29 cellular contexts compared by ENCODE assay signal in genomic region chr6:23873161-23873560, GRCh38.
"Had no signal": no experiment of that assay in that cellular context is flagged by ENCODE, and none has a peak within 500 bp of the region (broad histone marks: within the 10 kb centered on the region; RNA-seq: fewer than 3 reads in every experiment).

No MANE protein-coding gene starts in this region.

- H3K4me1 ChIP-seq: adrenal gland, body of pancreas, breast epithelium had no signal

- H3K27me3 ChIP-seq: adrenal gland, body of pancreas, brain microvascular endothelial cell, breast epithelium had no signal

- H3K27ac ChIP-seq: adrenal gland, body of pancreas, brain microvascular endothelial cell, breast epithelium, VCaP had no signal

- H3K36me3 ChIP-seq: adrenal gland, brain microvascular endothelial cell, breast epithelium had no signal

- DNase-seq: activated B cell treated with CpG ODN at 0.5 μM for 24 hours; activated CD4-positive, alpha-beta memory T cell treated with anti-CD3 and anti-CD28 coated beads for 36 hours; activated CD4-positive, alpha-beta T cell treated with anti-CD3 and anti-CD28 coated beads for 4 hours; activated CD4-positive, alpha-beta T cell treated with anti-CD3 and anti-CD28 coated beads, Interleukin-2, amount 10 ng/mL, durations not matched to agents 24 days and 14 days; activated CD4-positive, alpha-beta T cell treated with anti-CD3 and anti-CD28 coated beads, Interleukin-2, amount 50 U/mL, for 1 hour; activated CD4-positive, alpha-beta T cell treated with anti-CD3 and anti-CD28 coated beads, Interleukin-2, amount 50 U/mL, for 4 hours; activated CD4-positive, CD25-positive, alpha-beta regulatory T cell treated with anti-CD3 and anti-CD28 coated beads, Interleukin-2, amount 50 U/mL, for 72 hours; activated CD8-positive, alpha-beta memory T cell treated with anti-CD3 and anti-CD28 coated beads, Interleukin-2, amount 50 U/mL, for 4 hours; activated CD8-positive, alpha-beta T cell treated with anti-CD3 and anti-CD28 coated beads for 36 hours; activated effector memory CD4-positive, alpha-beta T cell treated with anti-CD3 and anti-CD28 coated beads, Interleukin-2, amount 50 U/mL, for 16 hours; activated gamma-delta T cell treated with Interleukin-2 at 50 U/mL for 16 hours; activated naive CD4-positive, alpha-beta T cell; activated naive CD4-positive, alpha-beta T cell treated with anti-CD3 and anti-CD28 coated beads for 36 hours; activated naive CD4-positive, alpha-beta T cell treated with anti-CD3 and anti-CD28 coated beads, Interleukin-2, amount 50 U/mL, for 16 hours; activated naive CD8-positive, alpha-beta T cell treated with anti-CD3 and anti-CD28 coated beads for 36 hours; activated T-cell treated with anti-CD3 and anti-CD28 coated beads for 4 hours; activated T-cell treated with anti-CD3 and anti-CD28 coated beads, Interleukin-2, amount 50 U/mL, for 1 hour; activated T-cell treated with anti-CD3 and anti-CD28 coated beads, Interleukin-2, amount 50 U/mL, for 4 hours; activated T-cell treated with anti-CD3 and anti-CD28 coated beads, Interleukin-2, amount 50 U/mL, for 72 hours; adrenal gland; amniotic stem cell; aorta; body of pancreas; brain microvascular endothelial cell; central memory CD4-positive, alpha-beta T cell; T-cell; T-helper 17 cell had no signal

- H3K4me3 ChIP-seq: adrenal gland, body of pancreas, breast epithelium had no signal

- H3K9me3 ChIP-seq: adrenal gland, body of pancreas, breast epithelium had no signal
